9 cellular contexts compared by ENCODE assay signal in the genomic region with DNA sequence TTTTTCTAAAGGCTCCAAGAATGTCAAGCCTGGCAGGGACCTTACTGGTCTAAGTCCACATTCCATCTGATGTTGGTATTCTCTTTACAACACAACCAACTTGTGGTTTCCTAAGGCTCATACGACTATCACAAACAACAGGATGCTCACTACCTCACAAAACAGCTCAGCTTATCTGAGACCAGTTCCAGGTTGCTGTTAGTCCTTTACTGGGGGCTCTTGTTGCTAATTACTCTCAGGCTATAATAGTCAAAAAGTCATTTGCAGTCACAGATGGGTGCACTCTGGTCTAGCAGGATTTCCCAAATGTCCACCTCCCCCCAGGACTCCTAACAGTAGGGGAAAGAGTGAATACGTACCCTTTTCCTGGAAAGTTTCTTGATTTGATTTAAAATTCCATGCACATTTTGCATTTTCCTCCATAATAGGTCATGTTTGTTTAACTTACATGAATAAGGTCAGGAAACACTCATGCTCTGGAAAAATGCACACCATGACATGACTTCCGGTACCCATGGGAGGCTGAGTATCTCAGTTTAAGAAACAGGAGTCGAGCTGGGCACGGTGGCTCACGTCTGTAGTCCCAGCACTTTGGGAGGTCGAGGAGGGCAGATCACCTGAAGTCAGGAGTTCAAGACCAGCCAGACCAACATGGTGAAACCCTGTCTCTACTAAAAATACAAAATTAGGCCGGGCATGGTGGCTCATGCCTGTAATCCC. TPM values are rescaled to one million over a fixed set of nuclear protein-coding genes. Genes with fewer than 3 reads are reported as not detected.
DNase-seq lines count a peak whose midpoint lies in the region; ATAC-seq and TF ChIP-seq lines count a peak whose summit lies in the region.
"Had no signal": no experiment of that assay in that cellular context is flagged by ENCODE, and none has a peak within 500 bp of the region (broad histone marks: within the 10 kb centered on the region; RNA-seq: fewer than 3 reads in every experiment).

No MANE protein-coding gene starts in this region.

- H3K9me2 ChIP-seq in OCI-LY7 (ENCODE audit: insufficient read depth, low read length) = no peaks in the 10 kb centered on the region

- H3K4me2 ChIP-seq in OCI-LY7 (ENCODE audit: low read length) = peak overlapping the region; percentile 44

- TF ChIP-seq CTCF in OCI-LY7 (conservative IDR thresholded peaks at IDR 0.05; ENCODE audit: low read length) (no peak), choroid plexus epithelial cell (conservative IDR thresholded peaks at IDR 0.05; ENCODE audit: low read depth, low read length) (no peak)

- CTCF ChIA-PET in OCI-LY7 (lab: Charles Lee; ENCODE audit: unreplicated experiment) = interaction anchor here (1.7 kb wide), 1 partner anchor 12 kb away, joined by 6 read pairs; no protein-coding TSS in a partner anchor

- DNase-seq in EL (peak; percentile 73), OCI-LY7 (ENCODE audit: low spot score) (peak; percentile 60), choroid plexus epithelial cell (ENCODE audit: low read depth) (peak; percentile 64), NCI-H1436 treated with DMSO at 0.1 percent for 48 hours (lab: John Stamatoyannopoulos, UW) (no peak)
- DNase-seq in natural killer cell treated with Interleukin-12 subunit alpha and Interleukin-12 subunit beta and Interleukin-15 and Interleukin-18, amount 100 ng/mL, for 72 hours (ENCODE audit: low spot score) = no peak
- DNase-seq: hypothalamus, SHP77 treated with DMSO at 0.1 percent for 48 hours had no signal

- no peaks in the 10 kb centered on the region for H3K9me3 ChIP-seq in OCI-LY7 (ENCODE audit: low read length)

- H3K79me2 ChIP-seq in OCI-LY7 (ENCODE audit: insufficient read depth, low read depth, low read length) = peaks cover 25% of the 10 kb centered on the region; the same call in 1 of the 2 replicates

- H3K36me3 ChIP-seq in OCI-LY7 (ENCODE audit: insufficient read depth, low read length) = peaks cover 10% of the 10 kb centered on the region

- H3K4me3 ChIP-seq in OCI-LY7 (ENCODE audit: low read depth, low read length, poor library complexity, severe bottlenecking) (peak overlapping the region; percentile 25), choroid plexus epithelial cell (ENCODE audit: low read depth, low read length) (no peak overlapping the region)

- peak overlapping the region; percentile 91 to 94 for H3K27ac Mint-ChIP-seq in natural killer cell treated with Interleukin-12 subunit alpha and Interleukin-12 subunit beta and Interleukin-15 and Interleukin-18, amount 100 ng/mL, for 72 hours

- H4K20me1 ChIP-seq in OCI-LY7 (ENCODE audit: insufficient read depth, low read length) = no peaks in the 10 kb centered on the region

- peaks cover 31 to 32% of the 10 kb centered on the region in 2 donors for H3K4me1 Mint-ChIP-seq in natural killer cell treated with Interleukin-12 subunit alpha and Interleukin-12 subunit beta and Interleukin-15 and Interleukin-18, amount 100 ng/mL, for 72 hours (ENCODE audit: low read depth in 2 of 2)

- no peaks in the 10 kb centered on the region for H3K27me3 Mint-ChIP-seq in natural killer cell treated with Interleukin-12 subunit alpha and Interleukin-12 subunit beta and Interleukin-15 and Interleukin-18, amount 100 ng/mL, for 72 hours

- POLR2A ChIA-PET in OCI-LY7 (lab: Charles Lee) = interaction anchor here (0.6 to 3.3 kb wide), 7 partner anchors 11 to 50 kb away, joined by 3 to 23 read pairs (median 5); partner anchors contain the start of genes EIF3I, LCK and TMEM234

- H2AFZ ChIP-seq in OCI-LY7 (ENCODE audit: low read length) = no peak overlapping the region

- H3K27ac ChIP-seq in OCI-LY7 (ENCODE audit: low read depth, low read length, poor library complexity, severe bottlenecking) = peak overlapping the region; percentile 75

- H3K36me3 Mint-ChIP-seq in natural killer cell treated with Interleukin-12 subunit alpha and Interleukin-12 subunit beta and Interleukin-15 and Interleukin-18, amount 100 ng/mL, for 72 hours = peaks cover 6% of the 10 kb centered on the region

- ATAC-seq in natural killer cell treated with Interleukin-12 subunit alpha and Interleukin-12 subunit beta and Interleukin-15 and Interleukin-18, amount 100 ng/mL, for 72 hours = no peak
- ATAC-seq in GM21576 (IDR thresholded peaks at IDR 0.05; ENCODE audit: unreplicated experiment) (no peak), HG03378 (IDR thresholded peaks at IDR 0.05; ENCODE audit: unreplicated experiment) (no peak)

- peak overlapping the region; percentile 74 for H3K4me3 Mint-ChIP-seq in natural killer cell treated with Interleukin-12 subunit alpha and Interleukin-12 subunit beta and Interleukin-15 and Interleukin-18, amount 100 ng/mL, for 72 hours

- intact Hi-C loops in OCI-LY7 (cut with micrococcal nuclease; ENCODE audit: unreplicated experiment) = no loop called here

- BruUV-seq in OCI-LY7 (replicated peaks; lab: Mats Ljungman, UMichigan) = no TSS peak

- H3K4me1 ChIP-seq in OCI-LY7 (ENCODE audit: insufficient read depth, low read length, poor library complexity, severe bottlenecking) = peaks cover 72% of the 10 kb centered on the region

- H3K9me3 Mint-ChIP-seq in natural killer cell treated with Interleukin-12 subunit alpha and Interleukin-12 subunit beta and Interleukin-15 and Interleukin-18, amount 100 ng/mL, for 72 hours = peaks cover 3% of the 10 kb centered on the region

RNA-seq across cellular contexts. Expression of gene LCK, which starts 16.0 kb away (rescaled TPM):
- total RNA-seq in OCI-LY7 (2014; rRNA removed; shearing (Covaris generic)) = 217 and 218 TPM in 2 replicates
- 135 and 146 TPM in 2 replicates for total RNA-seq in OCI-LY7 (2022)
- 100 to 1,000 TPM in 1 of 2 donors, 10 to 100 TPM in 1; 66.4 to 140 TPM for total RNA-seq in natural killer cell treated with Interleukin-12 subunit alpha and Interleukin-12 subunit beta and Interleukin-15 and Interleukin-18, amount 100 ng/mL, for 72 hours

RNA-seq across cellular contexts. Expression of gene FAM167B, which starts 20.1 kb away (rescaled TPM):
- 1.1 and 1.6 TPM in 2 replicates for total RNA-seq in OCI-LY7 (2014; rRNA removed; shearing (Covaris generic))
- total RNA-seq in OCI-LY7 (2022) = 1.8 and 3.1 TPM in 2 replicates
- total RNA-seq in natural killer cell treated with Interleukin-12 subunit alpha and Interleukin-12 subunit beta and Interleukin-15 and Interleukin-18, amount 100 ng/mL, for 72 hours = under 1 TPM in 1 of 2 donors, not detected in 1; 0.47 TPM

RNA-seq across cellular contexts. Expression of gene HDAC1, which starts 24.8 kb away (rescaled TPM):
- total RNA-seq in OCI-LY7 (2014; rRNA removed; shearing (Covaris generic)) = 259 and 270 TPM in 2 replicates
- total RNA-seq in OCI-LY7 (2022) = 254 and 263 TPM in 2 replicates
- total RNA-seq in natural killer cell treated with Interleukin-12 subunit alpha and Interleukin-12 subunit beta and Interleukin-15 and Interleukin-18, amount 100 ng/mL, for 72 hours = 100 to 1,000 TPM; 186 to 225 TPM

RNA-seq across cellular contexts. Expression of gene EIF3I, which starts 44.9 kb away (rescaled TPM):
- 144 and 182 TPM in 2 replicates for total RNA-seq in OCI-LY7 (2014; rRNA removed; shearing (Covaris generic))
- total RNA-seq in OCI-LY7 (2022) = 193 and 207 TPM in 2 replicates
- 100 to 1,000 TPM; 220 to 244 TPM for total RNA-seq in natural killer cell treated with Interleukin-12 subunit alpha and Interleukin-12 subunit beta and Interleukin-15 and Interleukin-18, amount 100 ng/mL, for 72 hours

RNA-seq across cellular contexts. Expression of gene TMEM234, which starts 44.9 kb away (rescaled TPM):
- 14.9 and 17.1 TPM in 2 replicates for total RNA-seq in OCI-LY7 (2014; rRNA removed; shearing (Covaris generic))
- 17.5 and 24.5 TPM in 2 replicates for total RNA-seq in OCI-LY7 (2022)
- total RNA-seq in natural killer cell treated with Interleukin-12 subunit alpha and Interleukin-12 subunit beta and Interleukin-15 and Interleukin-18, amount 100 ng/mL, for 72 hours = 10 to 100 TPM; 15.6 to 15.8 TPM

Comparison
In these comparisons a context has a peak if more than half of its experiments do, and no peak if none do; other contexts are left out.
1. DNase-seq: peak in EL (single experiment), OCI-LY7 (single experiment) and choroid plexus epithelial cell (single experiment); none in natural killer cell treated with Interleukin-12 subunit alpha and Interleukin-12 subunit beta and Interleukin-15 and Interleukin-18, amount 100 ng/mL, for 72 hours (single experiment) and NCI-H1436 treated with DMSO at 0.1 percent for 48 hours (single experiment).